ENCODE assay signal across 18 cellular contexts in genomic region chr1:193486671-193487229, GRCh38.
DNase-seq lines count a peak whose midpoint lies in the region; ATAC-seq and TF ChIP-seq lines count a peak whose summit lies in the region.
"Had no signal": no experiment of that assay in that cellular context is flagged by ENCODE, and none has a peak within 500 bp of the region (broad histone marks: within the 10 kb centered on the region; RNA-seq: fewer than 3 reads in every experiment).

No MANE protein-coding gene starts in this region.

- no peak for TF ChIP-seq CTCF in foreskin keratinocyte (conservative IDR thresholded peaks at IDR 0.05)
- TF ChIP-seq CTCF in neural progenitor cell (IDR thresholded peaks at IDR 0.05), result no peak

- H3K4me3 ChIP-seq in CD4-positive, alpha-beta memory T cell (ENCODE audit: low read length in 2 of 2), result no peak overlapping the region
- H3K4me3 ChIP-seq in neural progenitor cell, result no peak overlapping the region
- H3K4me3 ChIP-seq: lung, pancreas, stomach had no signal

- peaks cover 14% of the 10 kb centered on the region for H3K4me1 ChIP-seq in CD4-positive, alpha-beta memory T cell (ENCODE audit: insufficient read depth, low read length)
- peaks cover 13% of the 10 kb centered on the region for H3K4me1 ChIP-seq in foreskin keratinocyte
- H3K4me1 ChIP-seq in neural progenitor cell, result no peaks in the 10 kb centered on the region
- H3K4me1 ChIP-seq: pancreas, stomach had no signal

- H2AFZ ChIP-seq in neural progenitor cell (replicated peaks), result no peak overlapping the region

- peak overlapping the region in 4 of 8 donors; percentile 14 to 49 (median 28) for H3K4me3 Mint-ChIP-seq in CD4-positive, alpha-beta memory T cell
- H3K4me3 Mint-ChIP-seq in neural progenitor cell, result no peak overlapping the region
- H3K4me3 Mint-ChIP-seq: activated B cell treated with CpG ODN at 0.5 μM for 24 hours had no signal

- H3K9ac ChIP-seq in neural progenitor cell, result no peak overlapping the region

- H3K27me3 ChIP-seq in CD4-positive, alpha-beta memory T cell (ENCODE audit: insufficient read depth, low read length), result no peaks in the 10 kb centered on the region
- H3K27me3 ChIP-seq in foreskin keratinocyte, result no peaks in the 10 kb centered on the region
- no peaks in the 10 kb centered on the region for H3K27me3 ChIP-seq in neural progenitor cell
- H3K27me3 ChIP-seq: pancreas, stomach had no signal

- no peaks in the 10 kb centered on the region for H3K27me3 Mint-ChIP-seq in CD4-positive, alpha-beta memory T cell
- peaks cover 4% of the 10 kb centered on the region for H3K27me3 Mint-ChIP-seq in neural progenitor cell (ENCODE audit: insufficient read depth, low read depth)
- H3K27me3 Mint-ChIP-seq: activated B cell treated with CpG ODN at 0.5 μM for 24 hours had no signal

- intact Hi-C loops in CD4-positive, alpha-beta memory T cell (cut with micrococcal nuclease), result no loop called here

- H3K36me3 ChIP-seq in CD4-positive, alpha-beta memory T cell (ENCODE audit: insufficient read depth, low read length), result no peaks in the 10 kb centered on the region
- H3K36me3 ChIP-seq in neural progenitor cell, result no peaks in the 10 kb centered on the region
- H3K36me3 ChIP-seq: pancreas, stomach had no signal

- no peak overlapping the region for H3K27ac ChIP-seq in CD4-positive, alpha-beta memory T cell (ENCODE audit: low read depth, low read length)
- H3K27ac ChIP-seq in foreskin keratinocyte, result no peak overlapping the region
- no peak overlapping the region for H3K27ac ChIP-seq in neural progenitor cell
- H3K27ac ChIP-seq: pancreas, stomach had no signal

- peaks cover 21 to 47% of the 10 kb centered on the region in 2 donors for H3K36me3 Mint-ChIP-seq in CD4-positive, alpha-beta memory T cell
- H3K36me3 Mint-ChIP-seq in neural progenitor cell, result no peaks in the 10 kb centered on the region

- peaks cover 0 to 47% (median 24%) of the 10 kb centered on the region in 8 donors for H3K9me3 Mint-ChIP-seq in CD4-positive, alpha-beta memory T cell
- H3K9me3 Mint-ChIP-seq in neural progenitor cell, result peaks cover 11% of the 10 kb centered on the region

- H3F3A ChIP-seq in neural progenitor cell (ENCODE audit: low read depth), result no peaks in the 10 kb centered on the region

- no peak for DNase-seq in CD4-positive, alpha-beta memory T cell
- DNase-seq in foreskin keratinocyte (peak; percentile 56 to 67), DMS 273 treated with DMSO at 0.1 percent for 48 hours (lab: John Stamatoyannopoulos, UW) (no peak), neural progenitor cell (ENCODE audit: low spot score) (no peak), mesenteric fat pad (ENCODE audit: low spot score) (no peak)
- DNase-seq: activated B cell treated with CpG ODN at 0.5 μM for 24 hours; activated gamma-delta T cell; dermis blood vessel endothelial cell; head of caudate nucleus; NCI-H345; pancreas; stimulated activated CD4-positive, alpha-beta T cell treated with anti-CD3 and anti-CD28 coated beads, Interleukin-2, amount 100 ng/mL, for 24 hours; stomach had no signal

- CTCF ChIA-PET in CD4-positive, alpha-beta memory T cell (lab: Charles Lee; ENCODE audit: partially characterized antibody), result interaction anchor here (1.0 to 1.5 kb wide), 4 partner anchors 37 to 803 kb away, joined by 3 read pairs; partner anchors contain the start of gene B3GALT2

- POLR2A ChIA-PET in CD4-positive, alpha-beta memory T cell (lab: Charles Lee; ENCODE audit: partially characterized antibody), result interaction anchor here (0.7 to 2.4 kb wide), 12 partner anchors 10 to 54 kb away, joined by 3 to 12 read pairs (median 4); no protein-coding TSS in a partner anchor

- H4K20me1 ChIP-seq in neural progenitor cell (ENCODE audit: low read depth), result no peaks in the 10 kb centered on the region

- H3K4me2 ChIP-seq in neural progenitor cell, result no peak overlapping the region

- H3K9me3 ChIP-seq in CD4-positive, alpha-beta memory T cell (ENCODE audit: control insufficient read depth in 1 of 2, low read length in 2 of 2), result no peaks in the 10 kb centered on the region
- no peaks in the 10 kb centered on the region for H3K9me3 ChIP-seq in neural progenitor cell (ENCODE audit: low read depth)
- H3K9me3 ChIP-seq: pancreas had no signal

- ATAC-seq in GM19452 (IDR thresholded peaks at IDR 0.05; ENCODE audit: unreplicated experiment) (peak; percentile 44), SK-N-SH treated with all-trans-retinoic acid at 6 μM for 48 hours (peak; percentile 34; the same call in 2 of the 3 replicates), foreskin keratinocyte (peak; percentile 86), GM18870 (IDR thresholded peaks at IDR 0.05; ENCODE audit: unreplicated experiment) (no peak)
- ATAC-seq: Right ventricle myocardium inferior had no signal

- H3K79me2 ChIP-seq in neural progenitor cell (ENCODE audit: low read depth), result no peaks in the 10 kb centered on the region

- H3K27ac Mint-ChIP-seq in CD4-positive, alpha-beta memory T cell, result peak overlapping the region; percentile 11 to 84 (median 48)
- no peak overlapping the region for H3K27ac Mint-ChIP-seq in neural progenitor cell
- H3K27ac Mint-ChIP-seq: activated B cell treated with CpG ODN at 0.5 μM for 24 hours had no signal

- H3K4me1 Mint-ChIP-seq in CD4-positive, alpha-beta memory T cell, result peaks cover 16 to 34% (median 19%) of the 10 kb centered on the region in 4 donors
- H3K4me1 Mint-ChIP-seq in neural progenitor cell, result peaks cover 2% of the 10 kb centered on the region

TF ChIP-seq in SK-N-SH treated with all-trans-retinoic acid at 6 μM for 48 hours, 23 proteins besides CTCF, POLR2A, EP300 and RAD21:
- no peak for TF ChIP-seq ESRRG (CRISPR knock-in tag; IDR thresholded peaks at IDR 0.05)
- no peak for TF ChIP-seq TCF4 (CRISPR knock-in tag; IDR thresholded peaks at IDR 0.05; ENCODE audit: borderline replicate concordance)
- no peak for TF ChIP-seq TOX (CRISPR knock-in tag; IDR thresholded peaks at IDR 0.05; ENCODE audit: borderline replicate concordance)
- TF ChIP-seq PPARA (CRISPR knock-in tag; IDR thresholded peaks at IDR 0.05; ENCODE audit: borderline replicate concordance), result no peak
- TF ChIP-seq ZNF565 (CRISPR knock-in tag; conservative IDR thresholded peaks at IDR 0.05; ENCODE audit: low read depth), result no peak
- TF ChIP-seq ARNTL (CRISPR knock-in tag; IDR thresholded peaks at IDR 0.05; ENCODE audit: borderline replicate concordance, low read depth), result no peak
- no peak for TF ChIP-seq ZFP30 (CRISPR knock-in tag; IDR thresholded peaks at IDR 0.05)
- TF ChIP-seq PATZ1 (CRISPR knock-in tag; IDR thresholded peaks at IDR 0.05; ENCODE audit: borderline replicate concordance), result no peak
TF ChIP-seq in SK-N-SH treated with all-trans-retinoic acid at 6 μM for 48 hours: peak in this region for 0.

Comparison
In these comparisons a context has a peak if more than half of its experiments do, and no peak if none do; other contexts are left out.
1. DNase-seq: peak in foreskin keratinocyte (2 of 2); none in CD4-positive, alpha-beta memory T cell (0 of 5), DMS 273 treated with DMSO at 0.1 percent for 48 hours (single experiment), neural progenitor cell (single experiment) and mesenteric fat pad (single experiment).